ENCODE assay signal across 3 cellular contexts in genomic region chr3:133103706-133104105, GRCh38.
"Had no signal": no experiment of that assay in that cellular context is flagged by ENCODE, and none has a peak within 500 bp of the region (broad histone marks: within the 10 kb centered on the region; RNA-seq: fewer than 3 reads in every experiment).

No MANE protein-coding gene starts in this region.

- DNase-seq: GDM1, GF-D8 had no signal

- H3K4me3 ChIP-seq: GM12878 had no signal
